8 cellular contexts compared by ENCODE assay signal in the genomic region with DNA sequence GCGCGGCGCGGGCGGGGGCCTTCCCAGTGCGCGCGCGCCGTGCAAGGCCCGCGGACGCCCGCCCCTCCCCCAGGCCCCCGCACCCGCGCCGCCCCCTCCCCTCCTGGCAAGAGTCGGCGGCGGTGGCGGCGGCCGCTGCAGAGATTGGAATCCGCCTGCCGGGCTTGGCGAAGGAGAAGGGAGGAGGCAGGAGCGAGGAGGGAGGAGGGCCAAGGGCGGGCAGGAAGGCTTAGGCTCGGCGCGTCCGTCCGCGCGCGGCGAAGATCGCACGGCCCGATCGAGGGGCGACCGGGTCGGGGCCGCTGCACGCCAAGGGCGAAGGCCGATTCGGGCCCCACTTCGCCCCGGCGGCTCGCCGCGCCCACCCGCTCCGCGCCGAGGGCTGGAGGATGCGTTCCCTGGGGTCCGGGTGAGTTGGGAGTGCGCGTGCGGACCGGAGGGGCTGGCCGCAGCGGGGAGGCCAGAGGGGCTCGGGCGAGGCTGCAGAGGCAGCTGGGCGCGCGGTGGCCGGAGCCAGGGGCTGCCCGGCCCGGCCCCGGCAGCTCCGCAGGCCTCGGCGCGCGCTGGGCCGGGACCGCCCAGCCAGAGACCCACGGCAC. TPM values are rescaled to one million over a fixed set of nuclear protein-coding genes. Genes with fewer than 3 reads are reported as not detected.
DNase-seq lines count a peak whose midpoint lies in the region; ATAC-seq and TF ChIP-seq lines count a peak whose summit lies in the region.

A gene (plus strand): TSS at position 109 of the 599 bp plus-strand sequence. CDS start 119,400 bp downstream, outside the sequence.

- peak within 1 kb of the TSS; percentile 94 to 96 (median 95) for H3K27ac ChIP-seq in upper lobe of left lung

- H3K4me3 ChIP-seq in upper lobe of left lung: peak within 1 kb of the TSS; percentile 62 to 83 (median 74)

- WGBS in upper lobe of left lung, 2 donors: 0% methylated on average over 18 of the region's 85 CpGs

- no peak for TF ChIP-seq EP300 in upper lobe of left lung (IDR thresholded peaks at IDR 0.05)

- peaks cover 3 to 29% (median 14%) of the 10 kb centered on the region in 4 donors for H3K4me1 ChIP-seq in upper lobe of left lung

- peaks cover 0 to 15% (median 3%) of the 10 kb centered on the region in 4 donors for H3K27me3 ChIP-seq in upper lobe of left lung

- no peaks in the 10 kb centered on the region for H3K9me3 ChIP-seq in upper lobe of left lung

- peak in 1 of 6 experiments; percentile 9 for TF ChIP-seq CTCF in upper lobe of left lung (IDR thresholded peaks at IDR 0.05)

- TF ChIP-seq POLR2A in upper lobe of left lung (IDR thresholded peaks at IDR 0.05): no peak

- ATAC-seq in HG02571 (IDR thresholded peaks at IDR 0.05; ENCODE audit: unreplicated experiment) (peak; percentile 40), upper lobe of left lung (ENCODE audit: low FRiP score in 2 of 2) (peak; percentile 46 to 92)

- no peaks in the 10 kb centered on the region for H3K36me3 ChIP-seq in upper lobe of left lung

- DNase-seq in activated CD4-positive, alpha-beta T cell treated with anti-CD3 and anti-CD28 coated beads, Interleukin-2, amount 50 U/mL, for 4 hours: peak; percentile 1
- DNase-seq in activated CD4-positive, alpha-beta T cell treated with anti-CD3 and anti-CD28 coated beads for 1 hour: no peak
- DNase-seq in NCI-H526 treated with DMSO at 0.1 percent for 48 hours (lab: John Stamatoyannopoulos, UW) (peak; percentile 82), dedifferentiated amniotic fluid mesenchymal stem cell (ENCODE audit: extremely low spot score) (peak; percentile 90), mesenteric fat pad (ENCODE audit: low spot score) (peak; percentile 96), upper lobe of left lung (peak in 1 of 2 donors; percentile 85), NCI-H1092 (lab: John Stamatoyannopoulos, UW) (no peak)

RNA-seq across cellular contexts. Expression of the gene that starts here (rescaled TPM):
- total RNA-seq in mesenteric fat pad: 43.5 TPM
- total RNA-seq in upper lobe of left lung: 10 to 100 TPM; 12.9 to 37.4 (median 30.6) TPM

Comparison
In these comparisons a context has a peak if more than half of its experiments do, and no peak if none do; other contexts are left out.
1. DNase-seq: peak in activated CD4-positive, alpha-beta T cell treated with anti-CD3 and anti-CD28 coated beads, Interleukin-2, amount 50 U/mL, for 4 hours (2 of 2), NCI-H526 treated with DMSO at 0.1 percent for 48 hours (single experiment), dedifferentiated amniotic fluid mesenchymal stem cell (single experiment) and mesenteric fat pad (single experiment); none in activated CD4-positive, alpha-beta T cell treated with anti-CD3 and anti-CD28 coated beads for 1 hour (single experiment) and NCI-H1092 (single experiment).